Comparison of ENCODE assay signal across 8 cellular contexts in genomic region chr2:101151859-101152194, GRCh38. TPM values are rescaled to one million over a fixed set of nuclear protein-coding genes. Genes with fewer than 3 reads are reported as not detected.
DNase-seq lines count a peak whose midpoint lies in the region; ATAC-seq and TF ChIP-seq lines count a peak whose summit lies in the region.

No MANE protein-coding gene starts in this region.

- TF ChIP-seq CTCF in WERI-Rb-1 (IDR thresholded peaks at IDR 0.05; ENCODE audit: low read depth, low read length), result no peak
- no peak for TF ChIP-seq CTCF in sigmoid colon (IDR thresholded peaks at IDR 0.05)
- no peak for TF ChIP-seq CTCF in GM13977 (IDR thresholded peaks at IDR 0.05; ENCODE audit: extremely low read depth, insufficient read depth, missing control alignments)

- peaks cover 0 to 28% (median 23%) of the 10 kb centered on the region in 4 donors for H3K4me1 ChIP-seq in sigmoid colon

- ATAC-seq in left cardiac atrium, result peak in 1 of 2 donors; percentile 9

- H3K27ac ChIP-seq in WERI-Rb-1, result peak overlapping the region; percentile 77
- H3K27ac ChIP-seq in sigmoid colon, result peak overlapping the region; percentile 83 to 89 (median 86)

- H3K9me3 ChIP-seq in WERI-Rb-1 (ENCODE audit: severe bottlenecking) (no peaks in the 10 kb centered on the region), sigmoid colon (no peaks in the 10 kb centered on the region)

- intact Hi-C loops in left cardiac atrium (cut with DNase I), result loop anchor here (2.0 to 5.0 kb wide), 4 partner anchors 115 to 140 kb away; no protein-coding TSS in a partner anchor
- intact Hi-C loops in sigmoid colon (cut with DNase I), result loop anchor here (1.0 to 5.0 kb wide), 6 partner anchors 40 to 545 kb away; partner anchors contain the start of gene CNOT11

- TF ChIP-seq POLR2A in sigmoid colon (IDR thresholded peaks at IDR 0.05), result no peak

- no peak for TF ChIP-seq EP300 in sigmoid colon (IDR thresholded peaks at IDR 0.05)

- DNase-seq in DMS79 treated with DMSO at 0.1 percent for 48 hours (lab: John Stamatoyannopoulos, UW) (peak; percentile 51), DMS79 (lab: John Stamatoyannopoulos, UW) (no peak), WERI-Rb-1 (no peak), left cardiac atrium (peak; percentile 27), sigmoid colon (no peak), GM13977 (ENCODE audit: low spot score) (no peak)
- DNase-seq in activated CD4-positive, CD25-positive, alpha-beta regulatory T cell treated with anti-CD3 and anti-CD28 coated beads, Interleukin-2, amount 50 U/mL, for 72 hours, result no peak
- no peak for DNase-seq in stimulated activated CD4-positive, alpha-beta T cell treated with anti-CD3 and anti-CD28 coated beads, Interleukin-4, amount 100 ng/mL, for 1 hour

- in situ Hi-C loops in GM13977 (cut with MboI; ENCODE audit: low pct_unique_long_range_greater_than_20kb, low sequenced_read_pairs, unreplicated experiment), result loop anchor here (25.0 kb wide), 1 partner anchor 115 kb away; no protein-coding TSS in a partner anchor

- 4% methylated on average over 14 of the region's 14 CpGs for WGBS in sigmoid colon, 2 donors

- no peaks in the 10 kb centered on the region for H3K27me3 ChIP-seq in WERI-Rb-1 (ENCODE audit: insufficient read depth, low read depth, severe bottlenecking)
- no peaks in the 10 kb centered on the region for H3K27me3 ChIP-seq in sigmoid colon

- H3K36me3 ChIP-seq in WERI-Rb-1 (peaks cover 4% of the 10 kb centered on the region), sigmoid colon (no peaks in the 10 kb centered on the region)

- peak overlapping the region; percentile 61 for H3K4me3 ChIP-seq in WERI-Rb-1 (ENCODE audit: low read depth, low read length)
- peak overlapping the region; percentile 41 to 88 (median 84) for H3K4me3 ChIP-seq in sigmoid colon

RNA-seq across cellular contexts. Expression of gene TBC1D8, which starts 0.6 kb away (rescaled TPM):
- total RNA-seq in left cardiac atrium (10 to 100 TPM; 33.4 to 41.2 TPM), sigmoid colon (10 to 100 TPM; 12.8 to 24.1 (median 17.0) TPM)
- 10 to 100 TPM in 1 of 3 donors, 1 to 10 TPM in 2; 3.0 to 15.7 (median 6.2) TPM for polyA plus RNA-seq in sigmoid colon

Comparison
In these comparisons a context has a peak if more than half of its experiments do, and no peak if none do; other contexts are left out.
1. DNase-seq: peak in DMS79 treated with DMSO at 0.1 percent for 48 hours (single experiment) and left cardiac atrium (single experiment); none in DMS79 (single experiment), WERI-Rb-1 (single experiment), sigmoid colon (single experiment), activated CD4-positive, CD25-positive, alpha-beta regulatory T cell treated with anti-CD3 and anti-CD28 coated beads, Interleukin-2, amount 50 U/mL, for 72 hours (single experiment), stimulated activated CD4-positive, alpha-beta T cell treated with anti-CD3 and anti-CD28 coated beads, Interleukin-4, amount 100 ng/mL, for 1 hour (single experiment) and GM13977 (single experiment).